Comparison of ENCODE assay signal across 10 cellular contexts in genomic region chr11:12813371-12814225, GRCh38.
DNase-seq lines count a peak whose midpoint lies in the region; ATAC-seq and TF ChIP-seq lines count a peak whose summit lies in the region.
"Had no signal": no experiment of that assay in that cellular context is flagged by ENCODE, and none has a peak within 500 bp of the region (broad histone marks: within the 10 kb centered on the region; RNA-seq: fewer than 3 reads in every experiment).

No MANE protein-coding gene starts in this region.

- H3K4me1 ChIP-seq in esophagus (ENCODE audit: control insufficient read depth in 2 of 2, insufficient read depth in 2 of 2, low read length in 1 of 2) (peaks cover 17 to 24% of the 10 kb centered on the region in 2 donors), mucosa of descending colon (ENCODE audit: low read depth) (no peaks in the 10 kb centered on the region)

- H3K9me3 ChIP-seq in esophagus (ENCODE audit: control insufficient read depth in 2 of 2, insufficient read depth in 1 of 2, low read depth in 1 of 2, low read length in 1 of 2), result no peaks in the 10 kb centered on the region
- no peaks in the 10 kb centered on the region for H3K9me3 ChIP-seq in mucosa of descending colon

- H3K4me3 ChIP-seq in esophagus (ENCODE audit: low read depth in 1 of 2, low read length in 2 of 2), result no peak overlapping the region
- H3K4me3 ChIP-seq in mucosa of descending colon, result no peak overlapping the region

- TF ChIP-seq CTCF in mucosa of descending colon (IDR thresholded peaks at IDR 0.05), result no peak

- peak; percentile 42 for ATAC-seq in mucosa of descending colon
- ATAC-seq in GM21576 (IDR thresholded peaks at IDR 0.05; ENCODE audit: unreplicated experiment), result no peak
- ATAC-seq in GM19328 (IDR thresholded peaks at IDR 0.05; ENCODE audit: unreplicated experiment), result no peak

- DNase-seq in DMS 273 (lab: John Stamatoyannopoulos, UW; ENCODE audit: unreplicated experiment), result peak; percentile 42
- DNase-seq in DMS 273 treated with DMSO at 0.1 percent for 48 hours (lab: John Stamatoyannopoulos, UW), result no peak
- no peak for DNase-seq in mucosa of descending colon
- peak; percentile 68 for DNase-seq in ureter (ENCODE audit: low spot score)
- DNase-seq in activated CD8-positive, alpha-beta memory T cell treated with anti-CD3 and anti-CD28 coated beads, Interleukin-2, amount 50 U/mL, for 48 hours, result no peak
- DNase-seq: NCI-H1417 treated with DMSO at 0.1 percent for 48 hours had no signal

- H3K36me3 ChIP-seq in esophagus (ENCODE audit: control insufficient read depth in 2 of 2, insufficient read depth in 2 of 2, low read length in 1 of 2) (no peaks in the 10 kb centered on the region), mucosa of descending colon (ENCODE audit: low read depth) (no peaks in the 10 kb centered on the region)

- peak overlapping the region; percentile 5 to 93 for H3K27ac ChIP-seq in esophagus (ENCODE audit: low read depth in 2 of 2, low read length in 1 of 2)
- H3K27ac ChIP-seq: 22Rv1 had no signal

- intact Hi-C loops in mucosa of descending colon (cut with DNase I, micrococcal nuclease), result no loop called here

- WGBS in esophagus, 2 donors, result 55 to 64% methylated on average over 9 of the region's 9 CpGs

- H3K27me3 ChIP-seq in esophagus (ENCODE audit: control insufficient read depth in 1 of 2, insufficient read depth in 2 of 2, low read length in 2 of 2), result no peaks in the 10 kb centered on the region

Comparison
In these comparisons a context has a peak if more than half of its experiments do, and no peak if none do; other contexts are left out.
1. DNase-seq: peak in DMS 273 (single experiment) and ureter (single experiment); none in DMS 273 treated with DMSO at 0.1 percent for 48 hours (single experiment), mucosa of descending colon (0 of 3) and activated CD8-positive, alpha-beta memory T cell treated with anti-CD3 and anti-CD28 coated beads, Interleukin-2, amount 50 U/mL, for 48 hours (single experiment).